In the genomic region with DNA sequence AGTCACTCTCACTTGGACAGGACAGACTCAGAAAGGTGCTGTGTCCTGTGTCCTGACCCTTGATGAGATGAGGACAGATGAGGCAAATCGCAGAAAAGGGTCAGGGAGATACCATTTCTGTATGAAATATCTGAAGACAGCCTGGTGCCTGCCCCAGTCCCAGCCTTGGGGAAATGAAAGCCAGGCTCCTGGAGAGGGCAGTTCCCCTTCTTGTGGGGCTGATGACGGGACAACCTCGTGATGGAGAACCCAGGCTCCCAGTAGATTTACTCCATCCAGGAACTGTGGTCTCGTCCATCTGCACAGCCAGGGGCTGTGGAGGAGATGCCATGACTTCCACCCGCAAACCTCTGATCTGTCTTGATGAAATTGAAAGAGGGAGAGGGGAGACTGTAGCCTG, we compare ENCODE assay signal across 25 cellular contexts. TPM values are rescaled to one million over a fixed set of nuclear protein-coding genes. Genes with fewer than 3 reads are reported as not detected.
DNase-seq lines count a peak whose midpoint lies in the region; ATAC-seq and TF ChIP-seq lines count a peak whose summit lies in the region.
"Had no signal": no experiment of that assay in that cellular context is flagged by ENCODE, and none has a peak within 500 bp of the region (broad histone marks: within the 10 kb centered on the region; RNA-seq: fewer than 3 reads in every experiment).

No MANE protein-coding gene starts in this region.

- H3K36me3 Mint-ChIP-seq in Caco-2 (ENCODE audit: insufficient read depth, unreplicated experiment) (no peaks in the 10 kb centered on the region), type B pancreatic cell (no peaks in the 10 kb centered on the region)

- ATAC-seq in Right ventricle myocardium superior (ENCODE audit: poor library complexity) (peak; percentile 75), upper lobe of right lung (peak; percentile 93)
- no peak for ATAC-seq in activated CD4-positive, CD25-positive, alpha-beta regulatory T cell treated with anti-CD3 and anti-CD28 coated beads, Interleukin-2, amount 50 U/mL, for 24 hours
- ATAC-seq: stimulated activated naive CD8-positive, alpha-beta T cell treated with anti-CD3 and anti-CD28 coated beads, Interleukin-15, amount 100 ng/mL, for 72 hours; WTC11 had no signal

- intact Hi-C loops in Right ventricle myocardium superior (cut with DNase I) = no loop called here
- intact Hi-C loops in cardiac septum (cut with DNase I) = no loop called here
- intact Hi-C loops in upper lobe of right lung (cut with DNase I) = no loop called here
- intact Hi-C loops in Caco-2 (cut with micrococcal nuclease; ENCODE audit: unreplicated experiment) = no loop called here

- H3K4me1 ChIP-seq in upper lobe of right lung (no peaks in the 10 kb centered on the region), Caco-2 (no peaks in the 10 kb centered on the region)

- no peak for DNase-seq in Right ventricle myocardium superior
- DNase-seq in cardiac septum (ENCODE audit: low spot score) = no peak
- DNase-seq in globus pallidus (ENCODE audit: low spot score) = peak; percentile 46
- peak; percentile 5 for DNase-seq in midbrain (lab: John Stamatoyannopoulos, UW)
- peak; percentile 70 for DNase-seq in upper lobe of right lung
- DNase-seq in Caco-2 = no peak
- DNase-seq in type B pancreatic cell (ENCODE audit: extremely low spot score, unreplicated experiment) = no peak
- DNase-seq: activated CD4-positive, alpha-beta memory T cell treated with anti-CD3 and anti-CD28 coated beads, Interleukin-2, amount 10 ng/mL, durations not matched to agents 7 days and 5 days; activated effector memory CD4-positive, alpha-beta T cell treated with anti-CD3 and anti-CD28 coated beads, Interleukin-2, amount 50 U/mL, for 16 hours; brain microvascular endothelial cell; COR-L47; DND-41; GM23248; NCI-H1436; NCI-H510A treated with DMSO at 0.1 percent for 48 hours; stimulated activated naive CD8-positive, alpha-beta T cell treated with anti-CD3 and anti-CD28 coated beads, Interleukin-15, amount 100 ng/mL, for 72 hours; T-helper 9 cell had no signal

- H3K27ac Mint-ChIP-seq in Caco-2 (ENCODE audit: unreplicated experiment) = no peak overlapping the region
- no peak overlapping the region for H3K27ac Mint-ChIP-seq in type B pancreatic cell
- H3K27ac Mint-ChIP-seq: activated CD4-positive, alpha-beta memory T cell treated with anti-CD3 and anti-CD28 coated beads, Interleukin-2, amount 10 ng/mL, durations not matched to agents 7 days and 5 days; B cell; stimulated activated naive CD8-positive, alpha-beta T cell treated with anti-CD3 and anti-CD28 coated beads, Interleukin-15, amount 100 ng/mL, for 72 hours; WTC11 had no signal

- H3K9me3 Mint-ChIP-seq in Caco-2 (ENCODE audit: unreplicated experiment) (no peaks in the 10 kb centered on the region), type B pancreatic cell (peaks cover 13% of the 10 kb centered on the region)
- H3K9me3 Mint-ChIP-seq: activated CD4-positive, alpha-beta memory T cell treated with anti-CD3 and anti-CD28 coated beads, Interleukin-2, amount 10 ng/mL, durations not matched to agents 7 days and 5 days; stimulated activated naive CD8-positive, alpha-beta T cell treated with anti-CD3 and anti-CD28 coated beads, Interleukin-15, amount 100 ng/mL, for 72 hours had no signal

- H3K9me3 ChIP-seq in upper lobe of right lung (no peaks in the 10 kb centered on the region), Caco-2 (peaks cover 4% of the 10 kb centered on the region; the same call in 1 of the 2 replicates)

- H3K27me3 Mint-ChIP-seq in Caco-2 (ENCODE audit: insufficient read depth, unreplicated experiment) (peaks cover 18% of the 10 kb centered on the region), type B pancreatic cell (no peaks in the 10 kb centered on the region)

- POLR2A ChIA-PET in Caco-2 (lab: Charles Lee) = no interaction called here

- H3K27ac ChIP-seq in upper lobe of right lung = no peak overlapping the region
- H3K27ac ChIP-seq: brain microvascular endothelial cell, GM23248, HL-60, RWPE1 had no signal

- H3K36me3 ChIP-seq in upper lobe of right lung (no peaks in the 10 kb centered on the region), Caco-2 (ENCODE audit: control insufficient read depth, insufficient read depth, low read length) (no peaks in the 10 kb centered on the region)
- H3K36me3 ChIP-seq: brain microvascular endothelial cell had no signal

- H3K4me1 Mint-ChIP-seq in Caco-2 (ENCODE audit: low read depth, unreplicated experiment) = no peaks in the 10 kb centered on the region
- H3K4me1 Mint-ChIP-seq in type B pancreatic cell (ENCODE audit: unreplicated experiment) = no peaks in the 10 kb centered on the region
- H3K4me1 Mint-ChIP-seq: activated CD4-positive, alpha-beta memory T cell treated with anti-CD3 and anti-CD28 coated beads, Interleukin-2, amount 10 ng/mL, durations not matched to agents 7 days and 5 days; stimulated activated naive CD8-positive, alpha-beta T cell treated with anti-CD3 and anti-CD28 coated beads, Interleukin-15, amount 100 ng/mL, for 72 hours; WTC11 had no signal

- CTCF ChIA-PET in Caco-2 (lab: Charles Lee) = no interaction called here

- TF ChIP-seq CTCF in upper lobe of right lung (IDR thresholded peaks at IDR 0.05) (no peak), Caco-2 (IDR thresholded peaks at IDR 0.05; ENCODE audit: insufficient read depth in 1 of 2, low read depth in 1 of 2, low read length in 1 of 2, severe bottlenecking in 1 of 2, unreplicated experiment in 1 of 2) (no peak), type B pancreatic cell (conservative IDR thresholded peaks at IDR 0.05) (no peak)

- H3K4me3 Mint-ChIP-seq in Caco-2 (ENCODE audit: unreplicated experiment) (no peak overlapping the region), type B pancreatic cell (no peak overlapping the region)
- H3K4me3 Mint-ChIP-seq: activated CD4-positive, alpha-beta memory T cell treated with anti-CD3 and anti-CD28 coated beads, Interleukin-2, amount 10 ng/mL, durations not matched to agents 7 days and 5 days; B cell; stimulated activated naive CD8-positive, alpha-beta T cell treated with anti-CD3 and anti-CD28 coated beads, Interleukin-15, amount 100 ng/mL, for 72 hours; WTC11 had no signal

- H3K4me3 ChIP-seq in upper lobe of right lung (no peak overlapping the region), Caco-2 (ENCODE audit: low read depth, low read length) (no peak overlapping the region)
- H3K4me3 ChIP-seq: coronary artery, GM23248 had no signal

- H3K27me3 ChIP-seq in upper lobe of right lung (no peaks in the 10 kb centered on the region), Caco-2 (replicated peaks; ENCODE audit: control insufficient read depth, insufficient read depth, low read length) (no peaks in the 10 kb centered on the region)
- H3K27me3 ChIP-seq: brain microvascular endothelial cell had no signal

- no TSS peak for BruUV-seq in Caco-2 (replicated peaks; lab: Mats Ljungman, UMichigan)

RNA-seq across cellular contexts. Expression of a gene that starts 13.8 kb away (rescaled TPM):
- total RNA-seq in Right ventricle myocardium superior (1.7 TPM), cardiac septum (1.5 TPM), upper lobe of right lung (23.6 TPM), Caco-2 (2022) (not detected in 2 replicates), type B pancreatic cell (ENCODE audit: low replicate concordance) (not detected in 2 replicates)
- total RNA-seq: A172, fibroblast of lung, GM23248, WTC11 had no signal

RNA-seq across cellular contexts. Expression of a gene that starts 18.7 kb away (rescaled TPM):
- total RNA-seq in Right ventricle myocardium superior (3.8 TPM), cardiac septum (1.2 TPM), upper lobe of right lung (29.8 TPM), Caco-2 (2022) (not detected in 2 replicates), type B pancreatic cell (ENCODE audit: low replicate concordance) (not detected in 2 replicates)
- total RNA-seq: A172; activated CD4-positive, alpha-beta memory T cell treated with anti-CD3 and anti-CD28 coated beads, Interleukin-2, amount 10 ng/mL, durations not matched to agents 7 days and 5 days; fibroblast of lung; GM23248; WTC11 had no signal

RNA-seq across cellular contexts. Expression of a gene that starts 50.6 kb away (rescaled TPM):
- total RNA-seq in Right ventricle myocardium superior (0.48 TPM), cardiac septum (0.51 TPM), upper lobe of right lung (4.7 TPM), Caco-2 (2022) (not detected in 2 replicates), type B pancreatic cell (ENCODE audit: low replicate concordance) (not detected in 2 replicates)
- total RNA-seq: A172; activated CD4-positive, alpha-beta memory T cell treated with anti-CD3 and anti-CD28 coated beads, Interleukin-2, amount 10 ng/mL, durations not matched to agents 7 days and 5 days; B cell; fibroblast of lung; GM23248; WTC11 had no signal

Comparison
In these comparisons a context has a peak if more than half of its experiments do, and no peak if none do; other contexts are left out.
1. ATAC-seq: peak in Right ventricle myocardium superior (single experiment) and upper lobe of right lung (single experiment); none in activated CD4-positive, CD25-positive, alpha-beta regulatory T cell treated with anti-CD3 and anti-CD28 coated beads, Interleukin-2, amount 50 U/mL, for 24 hours (0 of 2).
2. DNase-seq: peak in globus pallidus (single experiment), midbrain (single experiment) and upper lobe of right lung (single experiment); none in Right ventricle myocardium superior (single experiment), cardiac septum (single experiment), Caco-2 (0 of 2) and type B pancreatic cell (single experiment).